15 cellular contexts compared by ENCODE assay signal in genomic region chr12:13587721-13588389, GRCh38.
DNase-seq lines count a peak whose midpoint lies in the region; ATAC-seq, FAIRE-seq and TF ChIP-seq lines count a peak whose summit lies in the region.
"Had no signal": no experiment of that assay in that cellular context is flagged by ENCODE, and none has a peak within 500 bp of the region (broad histone marks: within the 10 kb centered on the region; RNA-seq: fewer than 3 reads in every experiment).

No MANE protein-coding gene starts in this region.

- H3K79me1 ChIP-seq in H9 (ENCODE audit: insufficient read depth, low read depth, low read length, poor library complexity, severe bottlenecking) = no peaks in the 10 kb centered on the region

- no peak overlapping the region for H3K9ac ChIP-seq in H9 (ENCODE audit: extremely low read depth, insufficient read length, low read length)
- H3K9ac ChIP-seq in GM12878 (ENCODE audit: control insufficient read depth, insufficient read depth, low read length) = no peak overlapping the region

- H3K27ac ChIP-seq in H9 (ENCODE audit: insufficient read length, low read depth, low read length) (no peak overlapping the region), GM12878 (ENCODE audit: control insufficient read depth, insufficient read depth) (no peak overlapping the region), prostate gland (no peak overlapping the region)

- in situ Hi-C loops in GM12878 (cut with MboI) = no loop called here

- no peak overlapping the region for H2BK120ac ChIP-seq in H9 (ENCODE audit: low read depth, low read length, poor library complexity, severe bottlenecking)

- H4K91ac ChIP-seq in H9 (ENCODE audit: insufficient read length, low read depth, low read length) = no peak overlapping the region

- H3K4me2 ChIP-seq in H9 (ENCODE audit: insufficient read depth, insufficient read length, low read length) (no peak overlapping the region), GM12878 (ENCODE audit: control insufficient read depth, insufficient read depth) (no peak overlapping the region)

- H2BK20ac ChIP-seq in H9 (ENCODE audit: low read depth, low read length, poor library complexity, severe bottlenecking) = no peak overlapping the region

- H3K27ac Mint-ChIP-seq in H9 (peak overlapping the region in 2 of 3 experiments; percentile 61 to 91; a peak in 2 of 7 replicates), immature natural killer cell (no peak overlapping the region)
- H3K27ac Mint-ChIP-seq: B cell; CD4-positive, alpha-beta T cell; IgD-negative memory B cell had no signal

- H3K4ac ChIP-seq in H9 (ENCODE audit: low read depth, low read length) = no peak overlapping the region

- TF ChIP-seq POLR2A in GM12878 (IDR thresholded peaks at IDR 0.05; ENCODE audit: low read depth, low read length) (no peak), prostate gland (IDR thresholded peaks at IDR 0.05) (no peak)

- no peak overlapping the region for H3K4me3 ChIP-seq in GM12878
- H3K4me3 ChIP-seq in prostate gland = no peak overlapping the region

- H3K9me3 Mint-ChIP-seq in H9 (no peaks in the 10 kb centered on the region), immature natural killer cell (no peaks in the 10 kb centered on the region)
- H3K9me3 Mint-ChIP-seq: CD4-positive, alpha-beta T cell; IgD-negative memory B cell had no signal

- H2AFZ ChIP-seq in H9 (ENCODE audit: low read length) (no peak overlapping the region), GM12878 (ENCODE audit: control insufficient read depth, low read depth, low read length) (no peak overlapping the region)

- TF ChIP-seq CTCF in H9 (conservative IDR thresholded peaks at IDR 0.05) = no peak
- TF ChIP-seq CTCF in GM12878 (IDR thresholded peaks at IDR 0.05 in 2 of 3, conservative IDR thresholded peaks at IDR 0.05 in 1 of 3; ENCODE audit: control insufficient read depth in 2 of 3, extremely low read depth in 1 of 3, insufficient read depth in 1 of 3, low read depth in 3 of 3, low read length in 3 of 3) = no peak
- no peak for TF ChIP-seq CTCF in prostate gland (IDR thresholded peaks at IDR 0.05)

- no peak for FAIRE-seq in GM12878 (lab: Jason Lieb, UNC)
- FAIRE-seq: GM18507, H54 had no signal

- H3K9me3 ChIP-seq in H9 (ENCODE audit: control insufficient read depth, low read depth, low read length) = no peaks in the 10 kb centered on the region
- no peaks in the 10 kb centered on the region for H3K9me3 ChIP-seq in GM12878 (replicated peaks; ENCODE audit: control insufficient read depth, insufficient read depth, low read length)
- no peaks in the 10 kb centered on the region for H3K9me3 ChIP-seq in prostate gland

- H3K56ac ChIP-seq in H9 (ENCODE audit: insufficient read length, low read depth, low read length) = no peak overlapping the region

- no peak for TF ChIP-seq EP300 in GM12878 (IDR thresholded peaks at IDR 0.05; ENCODE audit: borderline replicate concordance in 1 of 2, control insufficient read depth in 1 of 2, low read depth in 2 of 2, low read length in 2 of 2)

- H3K23me2 ChIP-seq in H9 (ENCODE audit: insufficient read length, low read depth, low read length, poor library complexity, severe bottlenecking) = no peaks in the 10 kb centered on the region

- H3K27me3 ChIP-seq in H9 (ENCODE audit: insufficient read depth, low read length) (no peaks in the 10 kb centered on the region), GM12878 (replicated peaks in 1 of 2; ENCODE audit: control insufficient read depth in 2 of 2, insufficient read depth in 2 of 2, low read length in 1 of 2) (peaks cover 0 to 5% of the 10 kb centered on the region in 2 experiments; a peak in 1 of 4 replicates), prostate gland (replicated peaks; ENCODE audit: insufficient read depth) (no peaks in the 10 kb centered on the region)

- no peak overlapping the region for H2BK5ac ChIP-seq in H9 (ENCODE audit: insufficient read length, low read length)

- ATAC-seq in GM12878 = no peak

- TF ChIP-seq RAD21 in GM12878 (IDR thresholded peaks at IDR 0.05; ENCODE audit: insufficient read depth, low read depth, low read length) = no peak

- no peak overlapping the region for H3T11ph ChIP-seq in H9 (ENCODE audit: low read length)

- no peak overlapping the region for H3K14ac ChIP-seq in H9 (ENCODE audit: insufficient read depth, low read length)

- DNase-seq in H9 (no peak), GM12878 (ENCODE audit: low read depth, low spot score) (no peak), kidney tubule cell (ENCODE audit: low spot score) (peak; percentile 29), renal cortical epithelial cell (ENCODE audit: low read depth) (peak; percentile 88), iPS-NIHi7 (ENCODE audit: extremely low spot score) (no peak), immature natural killer cell (no peak), prostate gland (ENCODE audit: low spot score) (no peak)
- DNase-seq: C1 segment of cervical spinal cord; Calu3; CD4-positive, alpha-beta T cell; DMS 273 treated with DMSO at 0.1 percent for 48 hours had no signal

- no peaks in the 10 kb centered on the region for H3K36me3 ChIP-seq in GM12878 (ENCODE audit: control insufficient read depth in 2 of 2, insufficient read depth in 2 of 2, low read length in 1 of 2)
- no peaks in the 10 kb centered on the region for H3K36me3 ChIP-seq in prostate gland

- intact Hi-C loops in GM12878 (cut with micrococcal nuclease; ENCODE audit: unreplicated experiment) = loop anchor here (1.0 to 2.0 kb wide), 2 partner anchors 51 to 73 kb away; no protein-coding TSS in a partner anchor
- intact Hi-C loops in prostate gland (cut with DNase I) = no loop called here

- no peak overlapping the region for H2BK15ac ChIP-seq in H9 (ENCODE audit: low read depth, low read length)

- H4K20me1 ChIP-seq in H9 (ENCODE audit: control insufficient read depth, insufficient read depth, insufficient read length) = no peaks in the 10 kb centered on the region
- no peaks in the 10 kb centered on the region for H4K20me1 ChIP-seq in GM12878 (ENCODE audit: control insufficient read depth, insufficient read depth)

- H3K79me2 ChIP-seq in H9 (ENCODE audit: insufficient read depth, low read length) = no peaks in the 10 kb centered on the region
- H3K79me2 ChIP-seq in GM12878 (ENCODE audit: control insufficient read depth, insufficient read depth, low read length) = no peaks in the 10 kb centered on the region

- no CpG with 5 or more reads among the region's 5 CpGs for WGBS in H9 (ENCODE audit: extremely low coverage, insufficient read length, low lambda C conversion rate)
- WGBS in GM12878 (ENCODE audit: insufficient coverage, insufficient replicate concordance, low lambda C conversion rate, missing lambda C conversion rate) = 0% methylated on average over 5 of the region's 5 CpGs
- WGBS in prostate gland = 71% methylated on average over 5 of the region's 5 CpGs

- POLR2A ChIA-PET in GM12878 (lab: Charles Lee) = interaction anchor here (1.4 kb wide), 1 partner anchor 17 kb away, joined by 3 read pairs; no protein-coding TSS in a partner anchor

- no peak overlapping the region for H4K5ac ChIP-seq in H9 (ENCODE audit: insufficient read length, low read depth, low read length)

- no peak overlapping the region for H2BK12ac ChIP-seq in H9 (ENCODE audit: insufficient read length, low read depth, low read length)

- no TSS peak for BruUV-seq in GM12878 (replicated peaks; lab: Mats Ljungman, UMichigan)

- no peak overlapping the region for H4K8ac ChIP-seq in H9 (replicated peaks; ENCODE audit: insufficient read length, low read depth, low read length)

- H3K4me3 Mint-ChIP-seq in H9 = no peak overlapping the region
- no peak overlapping the region for H3K4me3 Mint-ChIP-seq in immature natural killer cell
- H3K4me3 Mint-ChIP-seq: B cell; CD4-positive, alpha-beta T cell; IgD-negative memory B cell had no signal

- H3K4me1 Mint-ChIP-seq in H9 (peaks cover 33 to 34% of the 10 kb centered on the region in 2 experiments), immature natural killer cell (no peaks in the 10 kb centered on the region)

- H3K27me3 Mint-ChIP-seq in H9 (ENCODE audit: low read depth) (no peaks in the 10 kb centered on the region), immature natural killer cell (ENCODE audit: low read depth in 3 of 3) (peaks cover 0 to 1% (median 0%) of the 10 kb centered on the region in 3 donors)
- H3K27me3 Mint-ChIP-seq: B cell; CD4-positive, alpha-beta T cell had no signal

- H3K18ac ChIP-seq in H9 (ENCODE audit: insufficient read length, low read depth, low read length) = no peak overlapping the region

- H3K4me1 ChIP-seq in H9 (ENCODE audit: insufficient read depth, low read length) (peaks cover 4% of the 10 kb centered on the region; the same call in 1 of the 2 replicates), GM12878 (ENCODE audit: control insufficient read depth, insufficient read depth, low read length) (no peaks in the 10 kb centered on the region; the same call in 1 of the 2 replicates), prostate gland (replicated peaks) (no peaks in the 10 kb centered on the region)

- RAD21 ChIA-PET in GM12878 (lab: Charles Lee; ENCODE audit: unreplicated experiment) = no interaction called here

- no peak overlapping the region for H2AK5ac ChIP-seq in H9 (ENCODE audit: insufficient read length, low read length)

- CTCF ChIA-PET in GM12878 (lab: Yijun Ruan, JAX) = interaction anchor here (1.4 to 6.7 kb wide), 2 partner anchors 53 to 226 kb away, joined by 5 to 71 read pairs; no protein-coding TSS in a partner anchor

- no peak overlapping the region for H3K23ac ChIP-seq in H9 (ENCODE audit: insufficient read length, low read depth, low read length)

- H3K36me3 Mint-ChIP-seq in H9 (ENCODE audit: insufficient read depth in 1 of 3, low read depth in 3 of 3) = no peaks in the 10 kb centered on the region
- no peaks in the 10 kb centered on the region for H3K36me3 Mint-ChIP-seq in immature natural killer cell
- H3K36me3 Mint-ChIP-seq: IgD-negative memory B cell had no signal

- SMC1A ChIA-PET in GM12878 (lab: Charles Lee; ENCODE audit: uncharacterized antibody, unreplicated experiment) = interaction anchor here (0.8 to 1.7 kb wide), 7 partner anchors 9 to 569 kb away, joined by 3 to 6 read pairs (median 4); no protein-coding TSS in a partner anchor

TF ChIP-seq in GM12878, 131 proteins besides CTCF, POLR2A, EP300 and RAD21 (continues in another document):
- TF ChIP-seq MEF2B (IDR thresholded peaks at IDR 0.05; ENCODE audit: partially characterized antibody, poor library complexity, severe bottlenecking) (peak; percentile 41), HCFC1 (IDR thresholded peaks at IDR 0.05; ENCODE audit: low read length) (no peak)

Comparison
In these comparisons a context has a peak if more than half of its experiments do, and no peak if none do; other contexts are left out.
1. DNase-seq: peak in kidney tubule cell (single experiment) and renal cortical epithelial cell (single experiment); none in H9 (single experiment), GM12878 (single experiment), iPS-NIHi7 (single experiment), immature natural killer cell (0 of 3) and prostate gland (single experiment).
2. H3K27ac Mint-ChIP-seq: peak in H9 (2 of 3); none in immature natural killer cell (0 of 6).